ENCODE assay signal across 17 cellular contexts in genomic region chr6:78713564-78713963, GRCh38.
"Had no signal": no experiment of that assay in that cellular context is flagged by ENCODE, and none has a peak within 500 bp of the region (broad histone marks: within the 10 kb centered on the region; RNA-seq: fewer than 3 reads in every experiment).

No MANE protein-coding gene starts in this region.

- ATAC-seq: esophagus mucosa; heart left ventricle; left colon; left ventricle myocardium superior; right lobe of liver; stimulated activated naive B cell treated with anti-CD40 and anti-IgM and Interleukin-4, amounts not matched to agents 10 μg/mL and 1 μg/mL and 100 μg/mL, for 72 hours; stimulated activated naive CD8-positive, alpha-beta T cell treated with anti-CD3 and anti-CD28 coated beads, Interleukin-15, amount 100 ng/mL, for 72 hours had no signal

- H3K4me3 ChIP-seq: heart left ventricle, lung, prostate gland, right lobe of liver, testis, transverse colon had no signal

- DNase-seq: effector memory CD4-positive, alpha-beta T cell; heart left ventricle; hippocampal formation; left colon; left ventricle myocardium superior; mesenchymal stem cell; naive B cell; right lobe of liver; stimulated activated CD4-positive, alpha-beta T cell treated with anti-CD3 and anti-CD28 coated beads, Interleukin-2, amount 100 ng/mL, for 24 hours; stimulated activated CD4-positive, alpha-beta T cell treated with anti-CD3 and anti-CD28 coated beads, Interleukin-4, amount 100 ng/mL, for 4 hours; stimulated activated naive B cell treated with anti-CD40 and anti-IgM and Interleukin-4, amounts not matched to agents 10 μg/mL and 1 μg/mL and 100 μg/mL, for 72 hours; stimulated activated naive CD8-positive, alpha-beta T cell treated with anti-CD3 and anti-CD28 coated beads, Interleukin-15, amount 100 ng/mL, for 72 hours; testis; transverse colon had no signal
